Comparison of ENCODE assay signal across 18 cellular contexts in genomic region chr13:95182570-95183285, GRCh38.
A peak's percentile ranks its signal among the peaks of the same experiment; 100 is the strongest.
DNase-seq lines count a peak whose midpoint lies in the region; ATAC-seq, FAIRE-seq and TF ChIP-seq lines count a peak whose summit lies in the region.
"Had no signal": no experiment of that assay in that cellular context is flagged by ENCODE, and none has a peak within 500 bp of the region (broad histone marks: within the 10 kb centered on the region; RNA-seq: fewer than 3 reads in every experiment).

No MANE protein-coding gene starts in this region.

- no peak for TF ChIP-seq CTCF in GM06990 (IDR thresholded peaks at IDR 0.05; ENCODE audit: insufficient read depth, low read length, poor library complexity, severe bottlenecking)
- TF ChIP-seq CTCF in foreskin fibroblast (IDR thresholded peaks at IDR 0.05; ENCODE audit: low read depth, low read length): no peak

- ATAC-seq in GM21825 (IDR thresholded peaks at IDR 0.05; ENCODE audit: unreplicated experiment) (peak; percentile 44), HG03469 (IDR thresholded peaks at IDR 0.05; ENCODE audit: unreplicated experiment) (peak; percentile 44), HG02763 (IDR thresholded peaks at IDR 0.05; ENCODE audit: unreplicated experiment) (no peak)
- ATAC-seq: right cardiac atrium had no signal

- H3K36me3 ChIP-seq in GM06990 (ENCODE audit: control insufficient read depth, insufficient read depth, low read length): peaks cover 5% of the 10 kb centered on the region
- H3K36me3 ChIP-seq: colonic mucosa, SJSA1, vagina had no signal

- DNase-seq in GM06990 (ENCODE audit: extremely low read depth, insufficient read length) (peak; percentile 17), GM19239 (ENCODE audit: insufficient read length, low spot score) (no peak), foreskin fibroblast (no peak), glomerular visceral epithelial cell (ENCODE audit: extremely low spot score) (no peak), GF-D8 (lab: John Stamatoyannopoulos, UW) (no peak)
- DNase-seq: activated naive CD4-positive, alpha-beta T cell treated with anti-CD3 and anti-CD28 coated beads, Interleukin-2, amount 50 U/mL, for 16 hours; Caco-2; colonic mucosa; foreskin melanocyte; NCI-H524 treated with DMSO at 0.1 percent for 48 hours; nucleus accumbens; right cardiac atrium had no signal

- H3K4me3 ChIP-seq in GM06990 (replicated peaks; ENCODE audit: low read depth, low read length): no peak overlapping the region
- H3K4me3 ChIP-seq in foreskin fibroblast (ENCODE audit: low read depth in 1 of 2, low read length in 2 of 2): no peak overlapping the region
- H3K4me3 ChIP-seq: colonic mucosa, SJSA1, vagina had no signal

- peak; percentile 92 for FAIRE-seq in GM19239 (lab: Jason Lieb, UNC)
- FAIRE-seq: endothelial cell of umbilical vein had no signal

- no peaks in the 10 kb centered on the region for H3K27me3 ChIP-seq in GM06990 (replicated peaks; ENCODE audit: control insufficient read depth, insufficient read depth, low read length)
- H3K27me3 ChIP-seq: colonic mucosa, SJSA1, vagina had no signal
